In genomic region chr4:184838249-184839074, GRCh38 we compare ENCODE assay signal across 15 cellular contexts. TPM values are rescaled to one million over a fixed set of nuclear protein-coding genes. Genes with fewer than 3 reads are reported as not detected.
DNase-seq lines count a peak whose midpoint lies in the region; ATAC-seq and TF ChIP-seq lines count a peak whose summit lies in the region.
"Had no signal": no experiment of that assay in that cellular context is flagged by ENCODE, and none has a peak within 500 bp of the region (broad histone marks: within the 10 kb centered on the region; RNA-seq: fewer than 3 reads in every experiment).

No MANE protein-coding gene starts in this region.

- no peak for TF ChIP-seq POLR2A in GM18505 (IDR thresholded peaks at IDR 0.05; ENCODE audit: borderline replicate concordance, extremely low read depth, insufficient read depth, insufficient read length)

- H3K79me2 ChIP-seq in PC-3 (ENCODE audit: low read length): no peaks in the 10 kb centered on the region
- no peaks in the 10 kb centered on the region for H3K79me2 ChIP-seq in hepatocyte

- H3K9me3 ChIP-seq in HEK293 (ENCODE audit: control insufficient read depth, insufficient read depth, low read depth, low read length): no peaks in the 10 kb centered on the region
- no peaks in the 10 kb centered on the region for H3K9me3 ChIP-seq in PC-3 (ENCODE audit: low read length)
- H3K9me3 ChIP-seq in hepatocyte (ENCODE audit: low read depth): no peaks in the 10 kb centered on the region

- no peaks in the 10 kb centered on the region for H3F3A ChIP-seq in PC-3 (ENCODE audit: low read length, unreplicated experiment)

- H3K4me3 ChIP-seq in HEK293 (ENCODE audit: low read depth, low read length): no peak overlapping the region
- H3K4me3 ChIP-seq in PC-3 (ENCODE audit: low read length): peak overlapping the region; percentile 40
- H3K4me3 ChIP-seq in hepatocyte: no peak overlapping the region
- H3K4me3 ChIP-seq: PC-9 had no signal

- WGBS in hepatocyte (ENCODE audit: low lambda C conversion rate, missing lambda C conversion rate): 56% methylated on average over 11 of the region's 11 CpGs

- TF ChIP-seq CTCF in HEK293 (tag by site-specific recombination; IDR thresholded peaks at IDR 0.05) (no peak), PC-3 (conservative IDR thresholded peaks at IDR 0.05; ENCODE audit: low read depth, low read length) (no peak), hepatocyte (IDR thresholded peaks at IDR 0.05; ENCODE audit: poor library complexity) (no peak)

- intact Hi-C loops in PC-3 (cut with micrococcal nuclease): loop anchor here (5.0 kb wide), 1 partner anchor 91 kb away; no protein-coding TSS in a partner anchor

- H3K9ac ChIP-seq in PC-3 (ENCODE audit: low read length): peak overlapping the region; percentile 46
- H3K9ac ChIP-seq: KMS-11 had no signal

- H3K36me3 ChIP-seq in HEK293 (ENCODE audit: control insufficient read depth in 2 of 2, insufficient read depth in 1 of 2, low read length in 2 of 2) (no peaks in the 10 kb centered on the region), PC-3 (ENCODE audit: low read depth, low read length) (no peaks in the 10 kb centered on the region), hepatocyte (replicated peaks; ENCODE audit: insufficient read depth, low read depth) (no peaks in the 10 kb centered on the region)

- ATAC-seq in PC-3 (peak; percentile 98), HG03354 (IDR thresholded peaks at IDR 0.05; ENCODE audit: poor library complexity, severe bottlenecking, unreplicated experiment) (no peak), GM18505 (IDR thresholded peaks at IDR 0.05; ENCODE audit: unreplicated experiment) (no peak)
- ATAC-seq: activated CD4-positive, CD25-positive, alpha-beta regulatory T cell treated with anti-CD3 and anti-CD28 coated beads, Interleukin-2, amount 50 U/mL, for 24 hours; T-cell had no signal

- H3K4me2 ChIP-seq in PC-3 (ENCODE audit: low read length): peak overlapping the region; percentile 74
- peak overlapping the region; percentile 40 for H3K4me2 ChIP-seq in hepatocyte
- H3K4me2 ChIP-seq: KMS-11, PC-9 had no signal

- no peaks in the 10 kb centered on the region for H4K20me1 ChIP-seq in PC-3 (ENCODE audit: low read length)
- H4K20me1 ChIP-seq in hepatocyte (ENCODE audit: insufficient read depth, poor library complexity, severe bottlenecking): no peaks in the 10 kb centered on the region

- H3K27me3 ChIP-seq in PC-3 (ENCODE audit: low read length) (no peaks in the 10 kb centered on the region), hepatocyte (no peaks in the 10 kb centered on the region)

- H3K27ac ChIP-seq in HEK293 (ENCODE audit: extremely low read depth, low read depth, low read length) (no peak overlapping the region), PC-3 (ENCODE audit: low read length) (peak overlapping the region; percentile 84), hepatocyte (peak overlapping the region; percentile 76)
- H3K27ac ChIP-seq: KMS-11, PC-9 had no signal

- DNase-seq in AG08395 (ENCODE audit: low spot score) (peak; percentile 3), PC-3 (peak; percentile 49), hepatocyte (ENCODE audit: low spot score) (peak; percentile 77), hippocampal formation (lab: John Stamatoyannopoulos, UW) (no peak), NCI-H524 treated with DMSO at 0.1 percent for 48 hours (lab: John Stamatoyannopoulos, UW) (no peak)
- DNase-seq: caudate nucleus, HCEC 1CT, NCI-H2171, PC-9, T-cell had no signal

- no TSS peak for BruUV-seq in PC-3 (replicated peaks; lab: Mats Ljungman, UMichigan)

- H3K9me2 ChIP-seq in PC-3 (replicated peaks; ENCODE audit: low read length) (no peaks in the 10 kb centered on the region), hepatocyte (replicated peaks; ENCODE audit: insufficient read depth) (no peaks in the 10 kb centered on the region)

- H3K4me1 ChIP-seq in HEK293 (ENCODE audit: control insufficient read depth, insufficient read depth, low read length) (no peaks in the 10 kb centered on the region), PC-3 (ENCODE audit: insufficient read depth, low read length) (peaks cover 12% of the 10 kb centered on the region), hepatocyte (ENCODE audit: insufficient read depth) (peaks cover 6% of the 10 kb centered on the region)

- POLR2A ChIA-PET in HEK293 (lab: Yijun Ruan, JAX) (interaction anchor here (0.7 kb wide), 1 partner anchor 390 kb away, joined by 6 read pairs; no protein-coding TSS in a partner anchor), PC-3 (lab: Charles Lee; ENCODE audit: unreplicated experiment) (no interaction called here)

- no peak overlapping the region for H2AFZ ChIP-seq in PC-3 (ENCODE audit: low read length)
- no peak overlapping the region for H2AFZ ChIP-seq in hepatocyte
- H2AFZ ChIP-seq: PC-9 had no signal

- CTCF ChIA-PET in HEK293 (lab: Yijun Ruan, JAX): no interaction called here
- CTCF ChIA-PET in PC-3 (lab: Charles Lee): no interaction called here

TF ChIP-seq in HEK293, 187 proteins besides CTCF, POLR2A, EP300 and RAD21 (continues in another document):
- no peak for TF ChIP-seq ZNF529 (tag by site-specific recombination; IDR thresholded peaks at IDR 0.05; ENCODE audit: insufficient replicate concordance)
- no peak for TF ChIP-seq ZBTB6 (tag by site-specific recombination; IDR thresholded peaks at IDR 0.05)
- TF ChIP-seq ZNF692 (tag by site-specific recombination; IDR thresholded peaks at IDR 0.05): 0 out of 2 replicates have a peak, but pooled peaks have one; percentile 29
- no peak for TF ChIP-seq ZNF701 (tag by site-specific recombination; IDR thresholded peaks at IDR 0.05)
- TF ChIP-seq ZNF280C (tag by site-specific recombination; IDR thresholded peaks at IDR 0.05): no peak
- TF ChIP-seq ZNF341 (tag by site-specific recombination; IDR thresholded peaks at IDR 0.05; ENCODE audit: low read depth): peak; percentile 33; the same call in 1 of the 2 replicates
- no peak for TF ChIP-seq ZNF175 (tag by site-specific recombination; IDR thresholded peaks at IDR 0.05)
- no peak for TF ChIP-seq PBX3 (CRISPR knock-in tag; IDR thresholded peaks at IDR 0.05)
- no peak for TF ChIP-seq ZNF354C (tag by site-specific recombination; IDR thresholded peaks at IDR 0.05; ENCODE audit: borderline replicate concordance, low read depth)
- TF ChIP-seq ZBTB48 (tag by site-specific recombination; IDR thresholded peaks at IDR 0.05): 0 out of 2 replicates have a peak, but pooled peaks have one; percentile 29

RNA-seq across cellular contexts. Expression of gene ACSL1, which starts 12.7 kb away (rescaled TPM):
- total RNA-seq in PC-3 (2014; rRNA removed) (20.0 and 22.9 TPM in 2 replicates), hepatocyte (168 and 264 TPM in 2 replicates)
- polyA plus RNA-seq in hepatocyte: 114 and 121 TPM in 2 replicates

Comparison
In these comparisons a context has a peak if more than half of its experiments do, and no peak if none do; other contexts are left out.
1. DNase-seq: peak in AG08395 (single experiment), PC-3 (single experiment) and hepatocyte (single experiment); none in hippocampal formation (0 of 2) and NCI-H524 treated with DMSO at 0.1 percent for 48 hours (single experiment).